In the genomic region with DNA sequence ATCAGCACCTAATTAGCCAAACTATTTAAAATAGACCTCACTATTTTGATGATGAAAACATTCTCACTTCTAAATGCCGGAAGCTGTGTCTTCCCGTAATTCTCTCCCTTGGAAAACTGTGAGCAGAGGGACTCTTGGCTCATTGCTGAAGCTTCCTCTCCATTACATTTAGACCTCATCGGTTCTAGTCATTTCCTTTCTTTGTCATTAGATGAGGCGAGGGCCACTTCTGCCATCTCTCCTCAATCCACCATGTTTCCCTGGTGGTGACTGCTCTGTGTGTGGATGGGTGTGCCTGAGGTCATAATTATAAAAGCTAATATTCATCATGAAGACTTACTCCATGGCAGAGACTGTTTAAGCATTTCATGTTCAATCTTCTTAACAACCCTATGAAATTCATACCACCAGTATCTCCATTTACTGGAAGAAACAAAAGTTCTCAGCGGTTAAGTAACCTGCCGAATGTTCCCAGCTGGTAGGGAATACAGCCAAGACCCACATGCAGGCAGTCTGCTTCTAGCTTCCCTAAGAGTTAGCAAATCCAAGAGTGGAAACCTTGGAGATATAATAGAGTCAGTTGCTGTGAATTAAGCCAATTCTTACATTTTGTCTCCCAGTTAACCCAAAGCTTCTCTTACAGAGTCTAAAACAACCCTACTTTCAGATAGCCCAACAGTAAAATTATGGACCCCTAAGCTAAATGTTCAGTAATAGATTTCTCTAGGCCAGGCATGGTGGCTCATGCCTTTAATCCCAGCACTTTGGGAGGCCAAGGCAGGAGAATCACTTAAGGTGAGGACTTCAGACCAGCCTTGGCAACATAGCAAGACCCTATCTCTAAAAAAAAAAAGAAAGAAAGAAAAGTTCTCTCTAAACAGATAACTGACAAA, we compare ENCODE assay signal across 23 cellular contexts.
A peak's percentile ranks its signal among the peaks of the same experiment; 100 is the strongest.
DNase-seq lines count a peak whose midpoint lies in the region; FAIRE-seq and TF ChIP-seq lines count a peak whose summit lies in the region.
"Had no signal": no experiment of that assay in that cellular context is flagged by ENCODE, and none has a peak within 500 bp of the region (broad histone marks: within the 10 kb centered on the region; RNA-seq: fewer than 3 reads in every experiment).

No MANE protein-coding gene starts in this region.

- H4K20me1 ChIP-seq in astrocyte (ENCODE audit: insufficient read depth, low read length), result no peaks in the 10 kb centered on the region
- H4K20me1 ChIP-seq in fibroblast of lung (ENCODE audit: control insufficient read depth, extremely low read depth, insufficient read depth, low read length), result no peaks in the 10 kb centered on the region

- TF ChIP-seq CTCF in astrocyte (IDR thresholded peaks at IDR 0.05; ENCODE audit: insufficient read depth, low read depth, low read length), result no peak
- no peak for TF ChIP-seq CTCF in fibroblast of lung (conservative IDR thresholded peaks at IDR 0.05 in 1 of 2, IDR thresholded peaks at IDR 0.05 in 1 of 2; ENCODE audit: low read depth in 1 of 2, low read length in 2 of 2)
- TF ChIP-seq CTCF in kidney (IDR thresholded peaks at IDR 0.05; ENCODE audit: borderline replicate concordance, extremely low read depth, insufficient read depth), result no peak
- TF ChIP-seq CTCF in breast epithelium (IDR thresholded peaks at IDR 0.05), result no peak

- H3K9me3 ChIP-seq in astrocyte (ENCODE audit: insufficient read depth, low read depth, low read length), result peaks cover 3% of the 10 kb centered on the region
- no peaks in the 10 kb centered on the region for H3K9me3 ChIP-seq in fibroblast of lung (ENCODE audit: control insufficient read depth, insufficient read depth, low read depth, low read length)
- H3K9me3 ChIP-seq in kidney (ENCODE audit: control insufficient read depth in 1 of 2, low read length in 2 of 2), result no peaks in the 10 kb centered on the region
- H3K9me3 ChIP-seq in breast epithelium, result no peaks in the 10 kb centered on the region
- H3K9me3 ChIP-seq: BE2C, Caco-2, left lung, SK-N-SH had no signal

- H3K4me3 ChIP-seq in astrocyte (ENCODE audit: insufficient read depth, low read depth, low read length) (no peak overlapping the region), fibroblast of lung (replicated peaks in 1 of 4; ENCODE audit: control extremely low read depth in 1 of 4, insufficient read depth in 1 of 4, low read depth in 3 of 4, low read length in 4 of 4) (no peak overlapping the region), kidney (ENCODE audit: low read length in 2 of 2) (no peak overlapping the region), breast epithelium (no peak overlapping the region)
- H3K4me3 ChIP-seq: left lung, smooth muscle cell had no signal

- H3K9ac ChIP-seq in astrocyte (ENCODE audit: low read length) (no peak overlapping the region), fibroblast of lung (ENCODE audit: insufficient read depth, low read length) (no peak overlapping the region), kidney (ENCODE audit: low read length in 2 of 2) (no peak overlapping the region)
- H3K9ac ChIP-seq: SK-N-SH had no signal

- CTCF ChIA-PET in activated CD4-positive, alpha-beta T cell treated with anti-CD3 and anti-CD28 coated beads, Interleukin-2, amount 10 ng/mL, durations not matched to agents 7 days and 5 days (lab: Charles Lee), result interaction anchor here (0.6 to 1.5 kb wide), 2 partner anchors 19 to 401 kb away, joined by 3 read pairs; no protein-coding TSS in a partner anchor

- H2AFZ ChIP-seq in astrocyte (ENCODE audit: low read depth, low read length) (no peak overlapping the region), fibroblast of lung (ENCODE audit: low read length) (no peak overlapping the region)

- peaks cover 5% of the 10 kb centered on the region for H3K4me1 Mint-ChIP-seq in astrocyte (ENCODE audit: low read depth, unreplicated experiment)
- no peaks in the 10 kb centered on the region for H3K4me1 Mint-ChIP-seq in activated CD4-positive, alpha-beta T cell treated with anti-CD3 and anti-CD28 coated beads, Interleukin-2, amount 10 ng/mL, durations not matched to agents 7 days and 5 days
- H3K4me1 Mint-ChIP-seq: stimulated activated naive CD8-positive, alpha-beta T cell treated with anti-CD3 and anti-CD28 coated beads, Interleukin-15, amount 100 ng/mL, for 72 hours had no signal

- H3K27me3 ChIP-seq in astrocyte (ENCODE audit: insufficient read depth, low read length) (no peaks in the 10 kb centered on the region), fibroblast of lung (ENCODE audit: control insufficient read depth, insufficient read depth, low read length) (no peaks in the 10 kb centered on the region), breast epithelium (no peaks in the 10 kb centered on the region)
- H3K27me3 ChIP-seq: BE2C, foreskin keratinocyte, left lung had no signal

- intact Hi-C loops in kidney (cut with DNase I), result no loop called here
- intact Hi-C loops in breast epithelium (cut with DNase I; ENCODE audit: low total_unique reads), result no loop called here

- H3K79me2 ChIP-seq in astrocyte (ENCODE audit: insufficient read depth, low read length), result no peaks in the 10 kb centered on the region
- H3K79me2 ChIP-seq in fibroblast of lung (ENCODE audit: control insufficient read depth, insufficient read depth, low read length), result no peaks in the 10 kb centered on the region

- no peaks in the 10 kb centered on the region for H3K36me3 ChIP-seq in astrocyte (ENCODE audit: insufficient read depth, low read length)
- no peaks in the 10 kb centered on the region for H3K36me3 ChIP-seq in fibroblast of lung (ENCODE audit: control insufficient read depth, insufficient read depth, low read length)
- H3K36me3 ChIP-seq in kidney (ENCODE audit: control insufficient read depth in 1 of 2, insufficient read depth in 2 of 2, low read length in 2 of 2), result no peaks in the 10 kb centered on the region
- no peaks in the 10 kb centered on the region for H3K36me3 ChIP-seq in breast epithelium
- H3K36me3 ChIP-seq: BE2C, left lung had no signal

- DNase-seq in astrocyte (ENCODE audit: low read depth), result peak; percentile 74
- peak; percentile 62 to 76 for DNase-seq in fibroblast of lung (ENCODE audit: low read depth in 2 of 2)
- no peak for DNase-seq in kidney
- DNase-seq in superior temporal gyrus (ENCODE audit: extremely low spot score), result peak; percentile 57
- no peak for DNase-seq in activated CD4-positive, alpha-beta T cell treated with anti-CD3 and anti-CD28 coated beads, Interleukin-2, amount 10 ng/mL, durations not matched to agents 7 days and 5 days
- DNase-seq in breast epithelium (ENCODE audit: low spot score in 2 of 2), result no peak
- no peak for DNase-seq in COLO668 (lab: John Stamatoyannopoulos, UW; ENCODE audit: unreplicated experiment)
- DNase-seq: activated CD4-positive, alpha-beta memory T cell treated with anti-CD3 and anti-CD28 coated beads for 36 hours; amniotic stem cell; BE2C; Caco-2; effector memory CD8-positive, alpha-beta T cell; foreskin keratinocyte; left lung; NCI-H510A; SK-N-SH; stimulated activated CD4-positive, alpha-beta T cell treated with anti-CD3 and anti-CD28 coated beads, Interleukin-4, amount 100 ng/mL, for 1 hour; stimulated activated naive CD8-positive, alpha-beta T cell treated with anti-CD3 and anti-CD28 coated beads, Interleukin-15, amount 100 ng/mL, for 72 hours had no signal

- no peak overlapping the region for H3K4me3 Mint-ChIP-seq in astrocyte (ENCODE audit: unreplicated experiment)
- H3K4me3 Mint-ChIP-seq in activated CD4-positive, alpha-beta T cell treated with anti-CD3 and anti-CD28 coated beads, Interleukin-2, amount 10 ng/mL, durations not matched to agents 7 days and 5 days, result no peak overlapping the region
- H3K4me3 Mint-ChIP-seq: activated CD4-positive, alpha-beta memory T cell treated with anti-CD3 and anti-CD28 coated beads for 36 hours; effector memory CD8-positive, alpha-beta T cell; neural crest cell; stimulated activated naive CD8-positive, alpha-beta T cell treated with anti-CD3 and anti-CD28 coated beads, Interleukin-15, amount 100 ng/mL, for 72 hours; T-helper 2 cell treated with Interferon-gamma antibody and Interleukin-4, amounts not matched to agents 5 μg/mL and 100 μg/mL, for 36 hours; type B pancreatic cell; WTC11 had no signal

- H3K4me2 ChIP-seq in astrocyte (ENCODE audit: low read length) (no peak overlapping the region), fibroblast of lung (ENCODE audit: extremely low read depth, insufficient read depth, low read length) (no peak overlapping the region)
- H3K4me2 ChIP-seq: SK-N-SH, smooth muscle cell had no signal

- H3K27ac ChIP-seq in astrocyte (ENCODE audit: low read depth, low read length) (no peak overlapping the region), fibroblast of lung (ENCODE audit: insufficient read depth, low read length) (no peak overlapping the region), kidney (ENCODE audit: low read depth in 2 of 2, low read length in 2 of 2) (peak overlapping the region; percentile 42 to 54), breast epithelium (no peak overlapping the region)
- H3K27ac ChIP-seq: foreskin keratinocyte, left lung had no signal

- POLR2A ChIA-PET in activated CD4-positive, alpha-beta T cell treated with anti-CD3 and anti-CD28 coated beads, Interleukin-2, amount 10 ng/mL, durations not matched to agents 7 days and 5 days (lab: Charles Lee), result no interaction called here

- H3K27ac Mint-ChIP-seq in astrocyte (ENCODE audit: unreplicated experiment), result no peak overlapping the region
- no peak overlapping the region for H3K27ac Mint-ChIP-seq in activated CD4-positive, alpha-beta T cell treated with anti-CD3 and anti-CD28 coated beads, Interleukin-2, amount 10 ng/mL, durations not matched to agents 7 days and 5 days
- H3K27ac Mint-ChIP-seq: activated CD4-positive, alpha-beta memory T cell treated with anti-CD3 and anti-CD28 coated beads for 36 hours; effector memory CD8-positive, alpha-beta T cell; stimulated activated naive CD8-positive, alpha-beta T cell treated with anti-CD3 and anti-CD28 coated beads, Interleukin-15, amount 100 ng/mL, for 72 hours; T-helper 2 cell treated with Interferon-gamma antibody and Interleukin-4, amounts not matched to agents 5 μg/mL and 100 μg/mL, for 36 hours; type B pancreatic cell; WTC11 had no signal

- H3K9me3 Mint-ChIP-seq in astrocyte (ENCODE audit: unreplicated experiment), result peaks cover 2% of the 10 kb centered on the region
- H3K9me3 Mint-ChIP-seq in activated CD4-positive, alpha-beta T cell treated with anti-CD3 and anti-CD28 coated beads, Interleukin-2, amount 10 ng/mL, durations not matched to agents 7 days and 5 days, result no peaks in the 10 kb centered on the region
- H3K9me3 Mint-ChIP-seq: activated CD4-positive, alpha-beta memory T cell treated with anti-CD3 and anti-CD28 coated beads for 36 hours; effector memory CD8-positive, alpha-beta T cell; neural crest cell; stimulated activated naive CD8-positive, alpha-beta T cell treated with anti-CD3 and anti-CD28 coated beads, Interleukin-15, amount 100 ng/mL, for 72 hours; T-helper 2 cell treated with Interferon-gamma antibody and Interleukin-4, amounts not matched to agents 5 μg/mL and 100 μg/mL, for 36 hours; type B pancreatic cell; WTC11 had no signal

- no peak for TF ChIP-seq POLR2A in breast epithelium (IDR thresholded peaks at IDR 0.05)

- H3K36me3 Mint-ChIP-seq in astrocyte (ENCODE audit: low read depth, unreplicated experiment), result no peaks in the 10 kb centered on the region
- H3K36me3 Mint-ChIP-seq in activated CD4-positive, alpha-beta T cell treated with anti-CD3 and anti-CD28 coated beads, Interleukin-2, amount 10 ng/mL, durations not matched to agents 7 days and 5 days (ENCODE audit: low read depth), result no peaks in the 10 kb centered on the region
- H3K36me3 Mint-ChIP-seq: activated CD4-positive, alpha-beta memory T cell treated with anti-CD3 and anti-CD28 coated beads for 36 hours; type B pancreatic cell; WTC11 had no signal

- no peaks in the 10 kb centered on the region for H3K4me1 ChIP-seq in astrocyte (ENCODE audit: insufficient read depth, low read length)
- no peaks in the 10 kb centered on the region for H3K4me1 ChIP-seq in fibroblast of lung (ENCODE audit: control insufficient read depth, extremely low read depth, insufficient read depth, low read length)
- peaks cover 0 to 9% of the 10 kb centered on the region in 2 donors for H3K4me1 ChIP-seq in kidney (ENCODE audit: control insufficient read depth in 1 of 2, insufficient read depth in 1 of 2, low read depth in 1 of 2, low read length in 2 of 2)
- no peaks in the 10 kb centered on the region for H3K4me1 ChIP-seq in breast epithelium
- H3K4me1 ChIP-seq: BE2C, Caco-2, foreskin keratinocyte had no signal

- peaks cover 24% of the 10 kb centered on the region for H3K27me3 Mint-ChIP-seq in astrocyte (ENCODE audit: low read depth, unreplicated experiment)
- no peaks in the 10 kb centered on the region for H3K27me3 Mint-ChIP-seq in activated CD4-positive, alpha-beta T cell treated with anti-CD3 and anti-CD28 coated beads, Interleukin-2, amount 10 ng/mL, durations not matched to agents 7 days and 5 days
- H3K27me3 Mint-ChIP-seq: stimulated activated naive CD8-positive, alpha-beta T cell treated with anti-CD3 and anti-CD28 coated beads, Interleukin-15, amount 100 ng/mL, for 72 hours had no signal

- FAIRE-seq in astrocyte (lab: Jason Lieb, UNC) (no peak), kidney (lab: Jason Lieb, UNC) (no peak)

Comparison
In these comparisons a context has a peak if more than half of its experiments do, and no peak if none do; other contexts are left out.
1. DNase-seq: peak in astrocyte (single experiment), fibroblast of lung (2 of 2) and superior temporal gyrus (single experiment); none in kidney (single experiment), activated CD4-positive, alpha-beta T cell treated with anti-CD3 and anti-CD28 coated beads, Interleukin-2, amount 10 ng/mL, durations not matched to agents 7 days and 5 days (single experiment), breast epithelium (0 of 2) and COLO668 (single experiment).
2. H3K27ac ChIP-seq: peak in kidney (2 of 2); none in astrocyte (single experiment), fibroblast of lung (single experiment) and breast epithelium (0 of 2).